In genomic region chr19:34793562-34793961, GRCh38 we compare ENCODE assay signal across 16 cellular contexts. TPM values are rescaled to one million over a fixed set of nuclear protein-coding genes. Genes with fewer than 3 reads are reported as not detected.
A peak's percentile ranks its signal among the peaks of the same experiment; 100 is the strongest.
DNase-seq lines count a peak whose midpoint lies in the region; ATAC-seq and TF ChIP-seq lines count a peak whose summit lies in the region.
"Had no signal": no experiment of that assay in that cellular context is flagged by ENCODE, and none has a peak within 500 bp of the region (broad histone marks: within the 10 kb centered on the region; RNA-seq: fewer than 3 reads in every experiment).

No MANE protein-coding gene starts in this region.

- TF ChIP-seq RAD21 in SK-N-SH (IDR thresholded peaks at IDR 0.05; ENCODE audit: low read length) = no peak

- TF ChIP-seq EP300 in SK-N-SH (IDR thresholded peaks at IDR 0.05; ENCODE audit: borderline replicate concordance in 1 of 2, low read depth in 1 of 2, low read length in 1 of 2) = no peak

- H3K27ac ChIP-seq in SK-N-SH (ENCODE audit: low read depth in 2 of 2, low read length in 1 of 2) (no peak overlapping the region), KMS-11 (no peak overlapping the region), smooth muscle cell (ENCODE audit: low read depth) (no peak overlapping the region)
- H3K27ac ChIP-seq: hepatocyte, psoas muscle had no signal

- POLR2A ChIA-PET in SK-N-SH (lab: Yijun Ruan, JAX) = no interaction called here

- H3K4me1 ChIP-seq in SK-N-SH (ENCODE audit: control insufficient read depth in 1 of 2, insufficient read depth in 2 of 2, low read depth in 1 of 2, low read length in 1 of 2) = no peaks in the 10 kb centered on the region
- no peaks in the 10 kb centered on the region for H3K4me1 ChIP-seq in KMS-11 (ENCODE audit: low read depth, poor library complexity, severe bottlenecking)
- no peaks in the 10 kb centered on the region for H3K4me1 ChIP-seq in adipocyte (ENCODE audit: control insufficient read depth, insufficient read depth, low read length)
- peaks cover 11% of the 10 kb centered on the region for H3K4me1 ChIP-seq in neuron (ENCODE audit: insufficient read depth, low read length)
- no peaks in the 10 kb centered on the region for H3K4me1 ChIP-seq in HAP-1
- no peaks in the 10 kb centered on the region for H3K4me1 ChIP-seq in smooth muscle cell (ENCODE audit: low read depth)
- H3K4me1 ChIP-seq: psoas muscle had no signal

- no peaks in the 10 kb centered on the region for H3K9me3 ChIP-seq in SK-N-SH
- peaks cover 12% of the 10 kb centered on the region for H3K9me3 ChIP-seq in adipocyte (ENCODE audit: control insufficient read depth, low read length)
- peaks cover 2% of the 10 kb centered on the region for H3K9me3 ChIP-seq in neuron (ENCODE audit: low read length)
- H3K9me3 ChIP-seq in HAP-1 = no peaks in the 10 kb centered on the region
- H3K9me3 ChIP-seq in smooth muscle cell (replicated peaks; ENCODE audit: low read depth) = no peaks in the 10 kb centered on the region

- in situ Hi-C loops in HAP-1 (cut with MboI; ENCODE audit: low sequenced_read_pairs) = no loop called here

- H3K27me3 ChIP-seq in SK-N-SH (ENCODE audit: insufficient read depth) (no peaks in the 10 kb centered on the region), KMS-11 (ENCODE audit: insufficient read depth, low read depth) (no peaks in the 10 kb centered on the region), adipocyte (replicated peaks; ENCODE audit: control insufficient read depth, insufficient read depth, low read length) (no peaks in the 10 kb centered on the region), neuron (ENCODE audit: insufficient read depth, low read length) (peaks cover 3% of the 10 kb centered on the region), HAP-1 (ENCODE audit: low read depth) (no peaks in the 10 kb centered on the region), smooth muscle cell (ENCODE audit: low read depth) (no peaks in the 10 kb centered on the region)
- H3K27me3 ChIP-seq: hepatocyte had no signal

- H2AFZ ChIP-seq in SK-N-SH (ENCODE audit: low read depth) (peak overlapping the region; percentile 79; the same call in 1 of the 2 replicates), KMS-11 (ENCODE audit: low read depth) (peak overlapping the region; percentile 47), neuron (ENCODE audit: low read depth, low read length) (no peak overlapping the region), smooth muscle cell (ENCODE audit: low read depth) (no peak overlapping the region)
- H2AFZ ChIP-seq: hepatocyte had no signal

- H4K20me1 ChIP-seq in SK-N-SH (ENCODE audit: insufficient read depth) (no peaks in the 10 kb centered on the region), KMS-11 (ENCODE audit: insufficient read depth) (no peaks in the 10 kb centered on the region), smooth muscle cell (ENCODE audit: low read depth) (no peaks in the 10 kb centered on the region)

- H3F3A ChIP-seq in SK-N-SH (replicated peaks; ENCODE audit: insufficient read depth) (no peaks in the 10 kb centered on the region), smooth muscle cell (ENCODE audit: low read depth) (no peaks in the 10 kb centered on the region)

- ATAC-seq in SK-N-SH treated with all-trans-retinoic acid at 6 μM for 48 hours = no peak
- ATAC-seq: psoas muscle had no signal

- TF ChIP-seq CTCF in SK-N-SH (IDR thresholded peaks at IDR 0.05) = no peak
- TF ChIP-seq CTCF in KMS-11 (conservative IDR thresholded peaks at IDR 0.05; ENCODE audit: low read depth, low read length) = no peak
- TF ChIP-seq CTCF in smooth muscle cell (IDR thresholded peaks at IDR 0.05; ENCODE audit: borderline replicate concordance, insufficient read depth, poor library complexity, severe bottlenecking) = no peak

- no peaks in the 10 kb centered on the region for H3K9me2 ChIP-seq in SK-N-SH

- 23% methylated on average over 3 of the region's 3 CpGs for WGBS in SK-N-SH (ENCODE audit: low lambda C conversion rate)
- WGBS in smooth muscle cell (ENCODE audit: low lambda C conversion rate) = 83% methylated on average over 3 of the region's 3 CpGs

- no peaks in the 10 kb centered on the region for H3K36me3 ChIP-seq in SK-N-SH (replicated peaks in 1 of 2; ENCODE audit: control insufficient read depth in 1 of 2, insufficient read depth in 2 of 2, low read length in 1 of 2)
- H3K36me3 ChIP-seq in KMS-11 (ENCODE audit: insufficient read depth) = no peaks in the 10 kb centered on the region
- H3K36me3 ChIP-seq in adipocyte (ENCODE audit: control insufficient read depth, insufficient read depth, low read length, severe bottlenecking) = no peaks in the 10 kb centered on the region
- H3K36me3 ChIP-seq in neuron (ENCODE audit: insufficient read depth, low read length) = no peaks in the 10 kb centered on the region
- H3K36me3 ChIP-seq in HAP-1 (replicated peaks) = no peaks in the 10 kb centered on the region
- H3K36me3 ChIP-seq in smooth muscle cell (ENCODE audit: low read depth) = no peaks in the 10 kb centered on the region

- CTCF ChIA-PET in SK-N-SH (lab: Yijun Ruan, JAX) = no interaction called here

- DNase-seq in SK-N-SH (no peak), adipocyte (ENCODE audit: low read depth) (peak; percentile 5), HAP-1 (ENCODE audit: low spot score in 2 of 2) (no peak), smooth muscle cell (lab: John Stamatoyannopoulos, UW; ENCODE audit: unreplicated experiment) (no peak)
- DNase-seq in activated CD8-positive, alpha-beta memory T cell treated with anti-CD3 and anti-CD28 coated beads, Interleukin-2, amount 50 U/mL, for 48 hours = no peak
- DNase-seq: activated CD4-positive, alpha-beta memory T cell treated with anti-CD3 and anti-CD28 coated beads, Interleukin-2, amount 10 ng/mL, durations not matched to agents 7 days and 5 days; activated effector memory CD4-positive, alpha-beta T cell treated with anti-CD3 and anti-CD28 coated beads, Interleukin-2, amount 50 U/mL, for 16 hours; Caco-2; left cardiac atrium; NCI-H1092 treated with DMSO at 0.1 percent for 48 hours; NK-92 treated with Interleukin-12 subunit alpha and Interleukin-12 subunit beta, amount 100 ng/mL, for 24 hours; psoas muscle had no signal

- peak overlapping the region; percentile 6 to 42; a peak in 3 of 4 replicates for H3K4me3 ChIP-seq in SK-N-SH (ENCODE audit: low read depth in 2 of 2, low read length in 1 of 2)
- H3K4me3 ChIP-seq in KMS-11 (IDR thresholded peaks at IDR 0.05; ENCODE audit: insufficient read depth, low read depth, low read length) = no peak overlapping the region
- H3K4me3 ChIP-seq in adipocyte (ENCODE audit: low read length) = no peak overlapping the region
- H3K4me3 ChIP-seq in neuron (ENCODE audit: low read length) = peak overlapping the region; percentile 5
- H3K4me3 ChIP-seq in HAP-1 = no peak overlapping the region
- no peak overlapping the region for H3K4me3 ChIP-seq in smooth muscle cell
- H3K4me3 ChIP-seq: hepatocyte, psoas muscle had no signal

- H3K79me2 ChIP-seq in SK-N-SH (ENCODE audit: insufficient read depth) = no peaks in the 10 kb centered on the region
- H3K79me2 ChIP-seq in KMS-11 (ENCODE audit: insufficient read depth, low read depth) = no peaks in the 10 kb centered on the region
- no peaks in the 10 kb centered on the region for H3K79me2 ChIP-seq in smooth muscle cell (ENCODE audit: low read depth)
- H3K79me2 ChIP-seq: hepatocyte had no signal

- H3K9ac ChIP-seq in SK-N-SH (no peak overlapping the region), KMS-11 (no peak overlapping the region), adipocyte (ENCODE audit: low read length) (no peak overlapping the region), smooth muscle cell (ENCODE audit: low read depth) (no peak overlapping the region)

- H3K4me2 ChIP-seq in SK-N-SH = peak overlapping the region; percentile 51
- no peak overlapping the region for H3K4me2 ChIP-seq in KMS-11
- H3K4me2 ChIP-seq in smooth muscle cell = no peak overlapping the region
- H3K4me2 ChIP-seq: hepatocyte had no signal

TF ChIP-seq in SK-N-SH, 30 proteins besides CTCF, POLR2A, EP300 and RAD21 (continues in another document):
- no peak for TF ChIP-seq YY1 (IDR thresholded peaks at IDR 0.05; ENCODE audit: low read depth)
- no peak for TF ChIP-seq MEF2A (IDR thresholded peaks at IDR 0.05; ENCODE audit: borderline replicate concordance, low read depth)
- no peak for TF ChIP-seq USF1 (IDR thresholded peaks at IDR 0.05; ENCODE audit: borderline replicate concordance, low read depth)
- no peak for TF ChIP-seq CHD2 (IDR thresholded peaks at IDR 0.05; ENCODE audit: low read length, partially characterized antibody)
- TF ChIP-seq JUND (IDR thresholded peaks at IDR 0.05) = no peak
- TF ChIP-seq TCF12 (IDR thresholded peaks at IDR 0.05) = no peak
- TF ChIP-seq FOXJ3 (CRISPR knock-in tag; IDR thresholded peaks at IDR 0.05) = no peak

TF ChIP-seq in SK-N-SH treated with all-trans-retinoic acid at 6 μM for 48 hours, 23 proteins besides CTCF, POLR2A, EP300 and RAD21:
- TF ChIP-seq CREB5 (CRISPR knock-in tag; IDR thresholded peaks at IDR 0.05; ENCODE audit: low read depth) (no peak), CSDC2 (CRISPR knock-in tag; IDR thresholded peaks at IDR 0.05) (no peak)

RNA-seq across cellular contexts. Expression of gene ZNF599, which starts 20.5 kb away (rescaled TPM):
- polyA plus RNA-seq in SK-N-SH (2012; rRNA removed) (17.9 and 18.5 TPM in 2 replicates), smooth muscle cell (5.7 and 8.3 TPM in 2 replicates)
- polyA plus RNA-seq in SK-N-SH (2012; cell fraction: cytosol; rRNA removed) = 12.0 and 14.1 TPM in 2 replicates
- 24.9 and 27.0 TPM in 2 replicates for polyA plus RNA-seq in SK-N-SH (2012; cell fraction: nucleus; rRNA removed)
- 5.5 and 7.7 TPM in 2 replicates for total RNA-seq in smooth muscle cell

RNA-seq across cellular contexts. Expression of gene ZNF181, which starts 59.5 kb away (rescaled TPM):
- polyA plus RNA-seq in SK-N-SH (2012; rRNA removed) (7.9 and 8.1 TPM in 2 replicates), smooth muscle cell (4.1 and 7.1 TPM in 2 replicates)
- 7.8 and 8.6 TPM in 2 replicates for polyA plus RNA-seq in SK-N-SH (2012; cell fraction: cytosol; rRNA removed)
- 11.2 and 18.2 TPM in 2 replicates for polyA plus RNA-seq in SK-N-SH (2012; cell fraction: nucleus; rRNA removed)
- total RNA-seq in smooth muscle cell = 9.7 and 33.8 TPM in 2 replicates

Comparison
In these comparisons a context has a peak if more than half of its experiments do, and no peak if none do; other contexts are left out.
1. H2AFZ ChIP-seq: peak in SK-N-SH (single experiment) and KMS-11 (single experiment); none in neuron (single experiment) and smooth muscle cell (single experiment).
2. H3K4me3 ChIP-seq: peak in SK-N-SH (2 of 2) and neuron (single experiment); none in KMS-11 (single experiment), adipocyte (single experiment), HAP-1 (single experiment) and smooth muscle cell (single experiment).